In the genomic region with DNA sequence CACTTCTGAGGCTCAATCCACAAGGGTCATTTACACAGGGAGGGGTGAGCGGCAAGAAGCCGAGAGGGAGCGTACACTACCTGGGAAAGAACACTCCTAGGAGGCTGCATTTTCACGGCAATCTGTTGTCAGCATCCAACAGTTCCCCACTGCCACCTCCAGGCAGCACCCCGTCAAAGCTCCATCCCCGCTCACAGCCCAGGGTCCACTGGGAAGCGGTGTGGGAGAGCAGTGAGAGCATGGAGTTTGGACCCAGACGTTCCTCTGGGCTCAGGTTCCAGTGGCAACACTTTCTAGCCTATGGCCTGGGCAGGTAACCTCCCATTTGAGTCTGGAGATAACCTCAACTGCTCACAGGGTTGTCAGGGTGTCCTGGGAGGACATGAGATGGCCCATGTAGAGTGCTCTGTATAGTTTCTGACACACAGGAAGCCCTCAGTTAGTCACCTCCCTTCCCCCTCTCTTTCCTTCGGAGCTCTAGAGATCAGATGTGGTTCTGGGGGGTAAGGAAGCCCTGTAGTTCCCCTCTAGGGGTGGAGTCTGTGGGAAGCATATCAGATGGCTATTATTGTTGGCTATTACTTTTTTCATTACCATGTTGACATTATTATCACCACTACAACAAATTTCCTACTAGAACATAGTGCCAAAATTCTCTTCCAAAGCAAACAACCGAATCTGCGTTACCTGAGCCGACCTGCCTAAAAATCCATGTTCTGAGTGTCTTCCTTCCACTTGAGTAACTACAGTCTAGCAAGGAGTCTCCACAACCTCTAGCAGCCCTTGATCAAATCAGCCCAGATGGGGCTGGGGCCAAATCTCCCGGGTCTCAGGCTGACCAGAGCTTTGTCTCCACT, we compare ENCODE assay signal across 1 cellular context.
TF ChIP-seq lines count a peak whose summit lies in the region.

No MANE protein-coding gene starts in this region.

TF ChIP-seq in HepG2, 621 proteins besides CTCF, POLR2A, EP300 and RAD21 (continued from another document and continues in another):
- TF ChIP-seq, protein P1, sequence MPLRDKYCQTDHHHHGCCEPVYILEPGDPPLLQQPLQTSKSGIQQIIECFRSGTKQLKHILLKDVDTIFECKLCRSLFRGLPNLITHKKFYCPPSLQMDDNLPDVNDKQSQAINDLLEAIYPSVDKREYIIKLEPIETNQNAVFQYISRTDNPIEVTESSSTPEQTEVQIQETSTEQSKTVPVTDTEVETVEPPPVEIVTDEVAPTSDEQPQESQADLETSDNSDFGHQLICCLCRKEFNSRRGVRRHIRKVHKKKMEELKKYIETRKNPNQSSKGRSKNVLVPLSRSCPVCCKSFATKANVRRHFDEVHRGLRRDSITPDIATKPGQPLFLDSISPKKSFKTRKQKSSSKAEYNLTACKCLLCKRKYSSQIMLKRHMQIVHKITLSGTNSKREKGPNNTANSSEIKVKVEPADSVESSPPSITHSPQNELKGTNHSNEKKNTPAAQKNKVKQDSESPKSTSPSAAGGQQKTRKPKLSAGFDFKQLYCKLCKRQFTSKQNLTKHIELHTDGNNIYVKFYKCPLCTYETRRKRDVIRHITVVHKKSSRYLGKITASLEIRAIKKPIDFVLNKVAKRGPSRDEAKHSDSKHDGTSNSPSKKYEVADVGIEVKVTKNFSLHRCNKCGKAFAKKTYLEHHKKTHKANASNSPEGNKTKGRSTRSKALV (CRISPR knock-in tag; IDR thresholded peaks at IDR 0.05): no peak
- TF ChIP-seq, protein P2, sequence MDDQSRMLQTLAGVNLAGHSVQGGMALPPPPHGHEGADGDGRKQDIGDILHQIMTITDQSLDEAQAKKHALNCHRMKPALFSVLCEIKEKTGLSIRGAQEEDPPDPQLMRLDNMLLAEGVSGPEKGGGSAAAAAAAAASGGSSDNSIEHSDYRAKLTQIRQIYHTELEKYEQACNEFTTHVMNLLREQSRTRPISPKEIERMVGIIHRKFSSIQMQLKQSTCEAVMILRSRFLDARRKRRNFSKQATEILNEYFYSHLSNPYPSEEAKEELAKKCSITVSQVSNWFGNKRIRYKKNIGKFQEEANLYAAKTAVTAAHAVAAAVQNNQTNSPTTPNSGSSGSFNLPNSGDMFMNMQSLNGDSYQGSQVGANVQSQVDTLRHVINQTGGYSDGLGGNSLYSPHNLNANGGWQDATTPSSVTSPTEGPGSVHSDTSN (CRISPR knock-in tag; IDR thresholded peaks at IDR 0.05; ENCODE audit: borderline replicate concordance): no peak
- no peak for TF ChIP-seq TGIF2 (CRISPR knock-in tag; IDR thresholded peaks at IDR 0.05)
- TF ChIP-seq RBM22 (optimal IDR thresholded peaks at IDR 0.05; ENCODE audit: low read length): no peak
- no peak for TF ChIP-seq MTF2 (CRISPR knock-in tag; IDR thresholded peaks at IDR 0.05; ENCODE audit: borderline replicate concordance)
- TF ChIP-seq ZNF558 (CRISPR knock-in tag; IDR thresholded peaks at IDR 0.05; ENCODE audit: borderline replicate concordance): no peak
- TF ChIP-seq ZNF580 (CRISPR knock-in tag; IDR thresholded peaks at IDR 0.05; ENCODE audit: borderline replicate concordance, low read depth): no peak
- no peak for TF ChIP-seq ZNF335 (CRISPR knock-in tag; IDR thresholded peaks at IDR 0.05)
- no peak for TF ChIP-seq NR2C2 (CRISPR knock-in tag; IDR thresholded peaks at IDR 0.05; ENCODE audit: borderline replicate concordance)
- no peak for TF ChIP-seq GABPA (IDR thresholded peaks at IDR 0.05; ENCODE audit: low read depth, low read length)
- TF ChIP-seq GABPA (CRISPR knock-in tag; IDR thresholded peaks at IDR 0.05; ENCODE audit: low read depth): no peak
- peak; percentile 15 for TF ChIP-seq YY1 (IDR thresholded peaks at IDR 0.05; ENCODE audit: insufficient read depth, insufficient replicate concordance, low read depth, low read length)
- 0 out of 2 replicates have a peak, but pooled peaks have one; percentile 19 for TF ChIP-seq SIX4 (CRISPR knock-in tag; IDR thresholded peaks at IDR 0.05)
- TF ChIP-seq ZNF343 (CRISPR knock-in tag; IDR thresholded peaks at IDR 0.05): no peak
- TF ChIP-seq ZKSCAN8 (CRISPR knock-in tag; IDR thresholded peaks at IDR 0.05; ENCODE audit: borderline replicate concordance): no peak
- no peak for TF ChIP-seq ZFP41 (CRISPR knock-in tag; IDR thresholded peaks at IDR 0.05; ENCODE audit: borderline replicate concordance)
- TF ChIP-seq ZNF883 (CRISPR knock-in tag; IDR thresholded peaks at IDR 0.05; ENCODE audit: not compliant biosample characterization): no peak
- no peak for TF ChIP-seq NCOR1 (IDR thresholded peaks at IDR 0.05; ENCODE audit: borderline replicate concordance, low read length)
- TF ChIP-seq NFYC (CRISPR knock-in tag; IDR thresholded peaks at IDR 0.05): no peak
- TF ChIP-seq, protein P3, sequence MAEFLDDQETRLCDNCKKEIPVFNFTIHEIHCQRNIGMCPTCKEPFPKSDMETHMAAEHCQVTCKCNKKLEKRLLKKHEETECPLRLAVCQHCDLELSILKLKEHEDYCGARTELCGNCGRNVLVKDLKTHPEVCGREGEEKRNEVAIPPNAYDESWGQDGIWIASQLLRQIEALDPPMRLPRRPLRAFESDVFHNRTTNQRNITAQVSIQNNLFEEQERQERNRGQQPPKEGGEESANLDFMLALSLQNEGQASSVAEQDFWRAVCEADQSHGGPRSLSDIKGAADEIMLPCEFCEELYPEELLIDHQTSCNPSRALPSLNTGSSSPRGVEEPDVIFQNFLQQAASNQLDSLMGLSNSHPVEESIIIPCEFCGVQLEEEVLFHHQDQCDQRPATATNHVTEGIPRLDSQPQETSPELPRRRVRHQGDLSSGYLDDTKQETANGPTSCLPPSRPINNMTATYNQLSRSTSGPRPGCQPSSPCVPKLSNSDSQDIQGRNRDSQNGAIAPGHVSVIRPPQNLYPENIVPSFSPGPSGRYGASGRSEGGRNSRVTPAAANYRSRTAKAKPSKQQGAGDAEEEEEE (CRISPR knock-in tag; IDR thresholded peaks at IDR 0.05; ENCODE audit: borderline replicate concordance): no peak
- TF ChIP-seq SMC3 (IDR thresholded peaks at IDR 0.05; ENCODE audit: low read length): peak; percentile 20; the same call in 1 of the 2 replicates
- TF ChIP-seq ELF3 (CRISPR knock-in tag; IDR thresholded peaks at IDR 0.05): no peak
- peak; percentile 20; the same call in 1 of the 2 replicates for TF ChIP-seq ZMYM4 (CRISPR knock-in tag; IDR thresholded peaks at IDR 0.05)
- TF ChIP-seq, protein P4, sequence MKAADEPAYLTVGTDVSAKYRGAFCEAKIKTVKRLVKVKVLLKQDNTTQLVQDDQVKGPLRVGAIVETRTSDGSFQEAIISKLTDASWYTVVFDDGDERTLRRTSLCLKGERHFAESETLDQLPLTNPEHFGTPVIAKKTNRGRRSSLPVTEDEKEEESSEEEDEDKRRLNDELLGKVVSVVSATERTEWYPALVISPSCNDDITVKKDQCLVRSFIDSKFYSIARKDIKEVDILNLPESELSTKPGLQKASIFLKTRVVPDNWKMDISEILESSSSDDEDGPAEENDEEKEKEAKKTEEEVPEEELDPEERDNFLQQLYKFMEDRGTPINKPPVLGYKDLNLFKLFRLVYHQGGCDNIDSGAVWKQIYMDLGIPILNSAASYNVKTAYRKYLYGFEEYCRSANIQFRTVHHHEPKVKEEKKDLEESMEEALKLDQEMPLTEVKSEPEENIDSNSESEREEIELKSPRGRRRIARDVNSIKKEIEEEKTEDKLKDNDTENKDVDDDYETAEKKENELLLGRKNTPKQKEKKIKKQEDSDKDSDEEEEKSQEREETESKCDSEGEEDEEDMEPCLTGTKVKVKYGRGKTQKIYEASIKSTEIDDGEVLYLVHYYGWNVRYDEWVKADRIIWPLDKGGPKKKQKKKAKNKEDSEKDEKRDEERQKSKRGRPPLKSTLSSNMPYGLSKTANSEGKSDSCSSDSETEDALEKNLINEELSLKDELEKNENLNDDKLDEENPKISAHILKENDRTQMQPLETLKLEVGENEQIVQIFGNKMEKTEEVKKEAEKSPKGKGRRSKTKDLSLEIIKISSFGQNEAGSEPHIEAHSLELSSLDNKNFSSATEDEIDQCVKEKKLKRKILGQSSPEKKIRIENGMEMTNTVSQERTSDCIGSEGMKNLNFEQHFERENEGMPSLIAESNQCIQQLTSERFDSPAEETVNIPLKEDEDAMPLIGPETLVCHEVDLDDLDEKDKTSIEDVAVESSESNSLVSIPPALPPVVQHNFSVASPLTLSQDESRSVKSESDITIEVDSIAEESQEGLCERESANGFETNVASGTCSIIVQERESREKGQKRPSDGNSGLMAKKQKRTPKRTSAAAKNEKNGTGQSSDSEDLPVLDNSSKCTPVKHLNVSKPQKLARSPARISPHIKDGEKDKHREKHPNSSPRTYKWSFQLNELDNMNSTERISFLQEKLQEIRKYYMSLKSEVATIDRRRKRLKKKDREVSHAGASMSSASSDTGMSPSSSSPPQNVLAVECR (CRISPR knock-in tag; IDR thresholded peaks at IDR 0.05; ENCODE audit: borderline replicate concordance): no peak; the same call in 1 of the 2 replicates
- no peak for TF ChIP-seq ZNF446 (CRISPR knock-in tag; IDR thresholded peaks at IDR 0.05)
- TF ChIP-seq NR2F2 (IDR thresholded peaks at IDR 0.05; ENCODE audit: borderline replicate concordance, low read depth): no peak
- TF ChIP-seq ZXDC (CRISPR knock-in tag; IDR thresholded peaks at IDR 0.05): no peak
- TF ChIP-seq RCOR2 (CRISPR knock-in tag; IDR thresholded peaks at IDR 0.05): no peak
- TF ChIP-seq TSC22D2 (CRISPR knock-in tag; IDR thresholded peaks at IDR 0.05; ENCODE audit: borderline replicate concordance): no peak
- TF ChIP-seq MZF1 (CRISPR knock-in tag; IDR thresholded peaks at IDR 0.05; ENCODE audit: borderline replicate concordance): no peak
- TF ChIP-seq ZNF274 (CRISPR knock-in tag; IDR thresholded peaks at IDR 0.05): no peak
- TF ChIP-seq ZNF839 (CRISPR knock-in tag; IDR thresholded peaks at IDR 0.05; ENCODE audit: borderline replicate concordance): 0 out of 2 replicates have a peak, but pooled peaks have one; percentile 11
- no peak for TF ChIP-seq U2AF1 (optimal IDR thresholded peaks at IDR 0.05; ENCODE audit: low read depth, low read length)
- no peak for TF ChIP-seq HMGA1 (CRISPR knock-in tag; conservative IDR thresholded peaks at IDR 0.05)
- no peak for TF ChIP-seq ZNF143 (CRISPR knock-in tag; IDR thresholded peaks at IDR 0.05)
- no peak for TF ChIP-seq ZNF430 (CRISPR knock-in tag; IDR thresholded peaks at IDR 0.05)
- TF ChIP-seq WIZ (CRISPR knock-in tag; IDR thresholded peaks at IDR 0.05): no peak
- peak; percentile 21; the same call in 1 of the 2 replicates for TF ChIP-seq SNAPC2 (CRISPR knock-in tag; IDR thresholded peaks at IDR 0.05)
- no peak for TF ChIP-seq CREB1 (IDR thresholded peaks at IDR 0.05)
- TF ChIP-seq CREB1 (CRISPR knock-in tag; IDR thresholded peaks at IDR 0.05): no peak
- no peak for TF ChIP-seq ZNF101 (CRISPR knock-in tag; IDR thresholded peaks at IDR 0.05; ENCODE audit: borderline replicate concordance, low read depth)
